ENCODE assay signal across 5 cellular contexts in genomic region chr18:39565551-39566230, GRCh38.
DNase-seq lines count a peak whose midpoint lies in the region; ATAC-seq, FAIRE-seq and TF ChIP-seq lines count a peak whose summit lies in the region.
"Not testable (repeated sequence)": the region's sequence is repeated elsewhere in the genome, so short reads cannot be mapped to it uniquely, and the experiment has no call there.

No MANE protein-coding gene starts in this region.

- H3K27ac ChIP-seq in HepG2 (ENCODE audit: extremely low read length, insufficient read depth, low read length) = not testable (repeated sequence)

- not testable (repeated sequence) for H3K27me3 ChIP-seq in HepG2 (ENCODE audit: control insufficient read depth in 1 of 2, insufficient read depth in 2 of 2, low read length in 2 of 2)

- TF ChIP-seq RAD21 in HepG2 (CRISPR knock-in tag; IDR thresholded peaks at IDR 0.05) = not testable (repeated sequence)

- 92% methylated on average over 22 of the region's 32 CpGs for WGBS in HepG2 (ENCODE audit: low lambda C conversion rate)

- in situ Hi-C loops in HepG2 (cut with HindIII; ENCODE audit: extremely low pct_ligation_motif_present, low pct_unique_long_range_greater_than_20kb) = not testable (repeated sequence)

- CTCF ChIA-PET in WTC11 (lab: Charles Lee); HepG2 (lab: Yijun Ruan, JAX; ENCODE audit: low intra/inter-chr PET ratio, low total read pairs): not testable (repeated sequence)

- H3K9me3 Mint-ChIP-seq in WTC11, neural crest cell: not testable (repeated sequence)

- H3K27ac Mint-ChIP-seq in WTC11 = not testable (repeated sequence)
- H3K27ac Mint-ChIP-seq in neural crest cell (ENCODE audit: unreplicated experiment) = peak overlapping the region; percentile 27

- H3K79me2 ChIP-seq in HepG2 (ENCODE audit: insufficient read depth, low read length) = not testable (repeated sequence)

- TF ChIP-seq POLR2A in HepG2 (IDR thresholded peaks at IDR 0.05; ENCODE audit: insufficient read depth in 1 of 2, low read depth in 2 of 2, low read length in 2 of 2) = not testable (repeated sequence)

- DNase-seq in NCI-H748 (lab: John Stamatoyannopoulos, UW; ENCODE audit: unreplicated experiment) (peak; percentile 59), WTC11 (ENCODE audit: low spot score) (peak; percentile 27)
- DNase-seq in HepG2 (ENCODE audit: low spot score); neural crest cell (ENCODE audit: low read depth, low spot score): not testable (repeated sequence)

- H3K4me2 ChIP-seq in HepG2 (ENCODE audit: low read depth, low read length) = not testable (repeated sequence)

- H3K9ac ChIP-seq in ES-I3 (ENCODE audit: low read depth, low read length) = peak overlapping the region; percentile 2; the same call in 1 of the 2 replicates
- H3K9ac ChIP-seq in HepG2 (ENCODE audit: insufficient read depth, low read depth, low read length) = not testable (repeated sequence)

- H3K4me1 ChIP-seq in ES-I3 (ENCODE audit: insufficient read depth, low read length); HepG2 (ENCODE audit: insufficient read depth, low read length): not testable (repeated sequence)

- not testable (repeated sequence) for H3K27me3 Mint-ChIP-seq in WTC11 (ENCODE audit: low read depth); neural crest cell (ENCODE audit: low read depth)

- BruUV-seq in HepG2 (replicated peaks; lab: Mats Ljungman, UMichigan) = not testable (repeated sequence)

- not testable (repeated sequence) for FAIRE-seq in HepG2 (lab: Jason Lieb, UNC)

- POLR2A ChIA-PET in WTC11 (lab: Charles Lee); HepG2 (lab: Yijun Ruan, JAX): not testable (repeated sequence)

- TF ChIP-seq CTCF in WTC11 (IDR thresholded peaks at IDR 0.05); HepG2 (CRISPR knock-in tag; IDR thresholded peaks at IDR 0.05); neural crest cell (conservative IDR thresholded peaks at IDR 0.05): not testable (repeated sequence)

- ATAC-seq in WTC11, HepG2: not testable (repeated sequence)

- H4K20me1 ChIP-seq in HepG2 (ENCODE audit: insufficient read depth, low read length) = not testable (repeated sequence)

- H3K36me3 ChIP-seq in ES-I3 (ENCODE audit: insufficient read depth, low read length); HepG2 (replicated peaks in 1 of 2; ENCODE audit: control insufficient read depth in 1 of 2, insufficient read depth in 2 of 2, low read length in 2 of 2): not testable (repeated sequence)

- not testable (repeated sequence) for H2AFZ ChIP-seq in HepG2 (ENCODE audit: low read length)

- not testable (repeated sequence) for TF ChIP-seq EP300 in HepG2 (IDR thresholded peaks at IDR 0.05; ENCODE audit: low read depth in 2 of 2, low read length in 2 of 2); HepG2 (CRISPR knock-in tag; IDR thresholded peaks at IDR 0.05; ENCODE audit: borderline replicate concordance)

- H3K9me3 ChIP-seq in ES-I3 (ENCODE audit: control insufficient read depth, insufficient read depth, low read length); HepG2 (ENCODE audit: low read length): not testable (repeated sequence)

- not testable (repeated sequence) for H3K4me3 ChIP-seq in HepG2 (replicated peaks in 1 of 3; ENCODE audit: insufficient read depth in 1 of 3, low read depth in 2 of 3, low read length in 3 of 3)

- H3K36me3 Mint-ChIP-seq in WTC11 = not testable (repeated sequence)
- peaks cover 11% of the 10 kb centered on the region for H3K36me3 Mint-ChIP-seq in neural crest cell (ENCODE audit: low read depth)

- intact Hi-C loops in HepG2 (cut with micrococcal nuclease; ENCODE audit: unreplicated experiment) = not testable (repeated sequence)

- not testable (repeated sequence) for H3K4me3 Mint-ChIP-seq in WTC11, neural crest cell

- not testable (repeated sequence) for H3K4me1 Mint-ChIP-seq in WTC11, neural crest cell

TF ChIP-seq in HepG2, 621 proteins besides CTCF, POLR2A, EP300 and RAD21:
- TF ChIP-seq, protein P1, sequence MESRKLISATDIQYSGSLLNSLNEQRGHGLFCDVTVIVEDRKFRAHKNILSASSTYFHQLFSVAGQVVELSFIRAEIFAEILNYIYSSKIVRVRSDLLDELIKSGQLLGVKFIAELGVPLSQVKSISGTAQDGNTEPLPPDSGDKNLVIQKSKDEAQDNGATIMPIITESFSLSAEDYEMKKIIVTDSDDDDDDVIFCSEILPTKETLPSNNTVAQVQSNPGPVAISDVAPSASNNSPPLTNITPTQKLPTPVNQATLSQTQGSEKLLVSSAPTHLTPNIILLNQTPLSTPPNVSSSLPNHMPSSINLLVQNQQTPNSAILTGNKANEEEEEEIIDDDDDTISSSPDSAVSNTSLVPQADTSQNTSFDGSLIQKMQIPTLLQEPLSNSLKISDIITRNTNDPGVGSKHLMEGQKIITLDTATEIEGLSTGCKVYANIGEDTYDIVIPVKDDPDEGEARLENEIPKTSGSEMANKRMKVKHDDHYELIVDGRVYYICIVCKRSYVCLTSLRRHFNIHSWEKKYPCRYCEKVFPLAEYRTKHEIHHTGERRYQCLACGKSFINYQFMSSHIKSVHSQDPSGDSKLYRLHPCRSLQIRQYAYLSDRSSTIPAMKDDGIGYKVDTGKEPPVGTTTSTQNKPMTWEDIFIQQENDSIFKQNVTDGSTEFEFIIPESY (CRISPR knock-in tag; IDR thresholded peaks at IDR 0.05) = peak; percentile 61; the same call in 1 of the 2 replicates
- TF ChIP-seq, protein P2, sequence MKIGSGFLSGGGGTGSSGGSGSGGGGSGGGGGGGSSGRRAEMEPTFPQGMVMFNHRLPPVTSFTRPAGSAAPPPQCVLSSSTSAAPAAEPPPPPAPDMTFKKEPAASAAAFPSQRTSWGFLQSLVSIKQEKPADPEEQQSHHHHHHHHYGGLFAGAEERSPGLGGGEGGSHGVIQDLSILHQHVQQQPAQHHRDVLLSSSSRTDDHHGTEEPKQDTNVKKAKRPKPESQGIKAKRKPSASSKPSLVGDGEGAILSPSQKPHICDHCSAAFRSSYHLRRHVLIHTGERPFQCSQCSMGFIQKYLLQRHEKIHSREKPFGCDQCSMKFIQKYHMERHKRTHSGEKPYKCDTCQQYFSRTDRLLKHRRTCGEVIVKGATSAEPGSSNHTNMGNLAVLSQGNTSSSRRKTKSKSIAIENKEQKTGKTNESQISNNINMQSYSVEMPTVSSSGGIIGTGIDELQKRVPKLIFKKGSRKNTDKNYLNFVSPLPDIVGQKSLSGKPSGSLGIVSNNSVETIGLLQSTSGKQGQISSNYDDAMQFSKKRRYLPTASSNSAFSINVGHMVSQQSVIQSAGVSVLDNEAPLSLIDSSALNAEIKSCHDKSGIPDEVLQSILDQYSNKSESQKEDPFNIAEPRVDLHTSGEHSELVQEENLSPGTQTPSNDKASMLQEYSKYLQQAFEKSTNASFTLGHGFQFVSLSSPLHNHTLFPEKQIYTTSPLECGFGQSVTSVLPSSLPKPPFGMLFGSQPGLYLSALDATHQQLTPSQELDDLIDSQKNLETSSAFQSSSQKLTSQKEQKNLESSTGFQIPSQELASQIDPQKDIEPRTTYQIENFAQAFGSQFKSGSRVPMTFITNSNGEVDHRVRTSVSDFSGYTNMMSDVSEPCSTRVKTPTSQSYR (CRISPR knock-in tag; IDR thresholded peaks at IDR 0.05; ENCODE audit: borderline replicate concordance) = peak; percentile 53; the same call in 1 of the 2 replicates
